In genomic region chrX:52603156-52603555, GRCh38 we compare ENCODE assay signal across 6 cellular contexts. TPM values are rescaled to one million over a fixed set of nuclear protein-coding genes. Genes with fewer than 3 reads are reported as not detected.
"Had no signal": no experiment of that assay in that cellular context is flagged by ENCODE, and none has a peak within 500 bp of the region (broad histone marks: within the 10 kb centered on the region; RNA-seq: fewer than 3 reads in every experiment).

No MANE protein-coding gene starts in this region.

RNA-seq across cellular contexts. Expression of gene SSX7, which starts 51.5 kb away (rescaled TPM):
- total RNA-seq: GM23248, H4, H7, HFFc6, HT-29, IMR-90 had no signal
